ENCODE assay signal across 21 cellular contexts in genomic region chr16:84652565-84652964, GRCh38. TPM values are rescaled to one million over a fixed set of nuclear protein-coding genes. Genes with fewer than 3 reads are reported as not detected.
DNase-seq lines count a peak whose midpoint lies in the region; ATAC-seq and TF ChIP-seq lines count a peak whose summit lies in the region.
"Had no signal": no experiment of that assay in that cellular context is flagged by ENCODE, and none has a peak within 500 bp of the region (broad histone marks: within the 10 kb centered on the region; RNA-seq: fewer than 3 reads in every experiment).

No MANE protein-coding gene starts in this region.

- H3K36me3 ChIP-seq in CD4-positive, alpha-beta memory T cell (ENCODE audit: insufficient read depth, low read length), result peaks cover 26% of the 10 kb centered on the region
- peaks cover 0 to 67% of the 10 kb centered on the region in 2 donors for H3K36me3 ChIP-seq in gastroesophageal sphincter

- DNase-seq in activated CD8-positive, alpha-beta memory T cell treated with anti-CD3 and anti-CD28 coated beads, Interleukin-2, amount 10 ng/mL, durations not matched to agents 7 days and 5 days, result peak; percentile 55
- no peak for DNase-seq in activated CD8-positive, alpha-beta memory T cell treated with anti-CD3 and anti-CD28 coated beads for 24 hours
- peak; percentile 59 to 70 (median 62) for DNase-seq in CD4-positive, alpha-beta memory T cell
- DNase-seq in T-helper 2 cell (peak in 3 of 5 experiments; percentile 20 to 84 (median 21)), NCI-H2029 treated with DMSO at 0.1 percent for 48 hours (lab: John Stamatoyannopoulos, UW) (no peak)
- peak; percentile 60 for DNase-seq in central memory CD4-positive, alpha-beta T cell
- DNase-seq: ACHN; DMS153; left lung; NCI-H1417; NCI-H2171 treated with DMSO at 0.1 percent for 48 hours; NCI-H526 treated with DMSO at 0.1 percent for 48 hours; Right ventricle myocardium superior; stimulated activated CD4-positive, alpha-beta T cell treated with anti-CD3 and anti-CD28 coated beads, Interleukin-1b, Interleukin-23, amount 100 ng/mL, for 48 hours had no signal

- WGBS in gastroesophageal sphincter (ENCODE audit: low coverage in 1 of 2), 2 donors, result 92% methylated on average over 5 to 6 of the region's 7 CpGs

- no peak overlapping the region for H3K27ac Mint-ChIP-seq in activated CD8-positive, alpha-beta memory T cell treated with anti-CD3 and anti-CD28 coated beads, Interleukin-2, amount 10 ng/mL, durations not matched to agents 7 days and 5 days
- H3K27ac Mint-ChIP-seq in CD4-positive, alpha-beta memory T cell, result peak overlapping the region; percentile 44 to 91 (median 81)
- H3K27ac Mint-ChIP-seq: WTC11 had no signal

- CTCF ChIA-PET in activated CD8-positive, alpha-beta memory T cell treated with anti-CD3 and anti-CD28 coated beads, Interleukin-2, amount 10 ng/mL, durations not matched to agents 7 days and 5 days (lab: Charles Lee), result interaction anchor here (0.7 to 1.6 kb wide), 5 partner anchors 10 to 159 kb away, joined by 3 to 5 read pairs (median 3); no protein-coding TSS in a partner anchor
- CTCF ChIA-PET in CD4-positive, alpha-beta memory T cell (lab: Charles Lee; ENCODE audit: partially characterized antibody), result interaction anchor here (3.2 kb wide), 1 partner anchor 20 kb away, joined by 18 read pairs; no protein-coding TSS in a partner anchor

- H3K36me3 Mint-ChIP-seq in activated CD8-positive, alpha-beta memory T cell treated with anti-CD3 and anti-CD28 coated beads, Interleukin-2, amount 10 ng/mL, durations not matched to agents 7 days and 5 days, result peaks cover 38% of the 10 kb centered on the region
- H3K36me3 Mint-ChIP-seq in CD4-positive, alpha-beta memory T cell, result peaks cover 37 to 54% of the 10 kb centered on the region in 2 donors

- peaks cover 2% of the 10 kb centered on the region for H3K27me3 Mint-ChIP-seq in activated CD8-positive, alpha-beta memory T cell treated with anti-CD3 and anti-CD28 coated beads, Interleukin-2, amount 10 ng/mL, durations not matched to agents 7 days and 5 days
- H3K27me3 Mint-ChIP-seq in CD4-positive, alpha-beta memory T cell, result no peaks in the 10 kb centered on the region

- H3K27me3 ChIP-seq in CD4-positive, alpha-beta memory T cell (ENCODE audit: insufficient read depth, low read length), result no peaks in the 10 kb centered on the region
- H3K27me3 ChIP-seq in gastroesophageal sphincter, result no peaks in the 10 kb centered on the region
- H3K27me3 ChIP-seq: left lung, suprapubic skin had no signal

- peak overlapping the region; percentile 31 for H3K27ac ChIP-seq in CD4-positive, alpha-beta memory T cell (ENCODE audit: low read depth, low read length)
- H3K27ac ChIP-seq in gastroesophageal sphincter, result no peak overlapping the region
- H3K27ac ChIP-seq: C4-2B, left lung, prostate gland, suprapubic skin had no signal

- no peak for TF ChIP-seq POLR2A in GM18505 (IDR thresholded peaks at IDR 0.05; ENCODE audit: borderline replicate concordance, extremely low read depth, insufficient read depth, insufficient read length)
- TF ChIP-seq POLR2A in gastroesophageal sphincter (IDR thresholded peaks at IDR 0.05), result no peak

- no peak for TF ChIP-seq CTCF in gastroesophageal sphincter (IDR thresholded peaks at IDR 0.05)

- no peaks in the 10 kb centered on the region for H3K9me3 ChIP-seq in CD4-positive, alpha-beta memory T cell (ENCODE audit: control insufficient read depth in 1 of 2, low read length in 2 of 2)
- no peaks in the 10 kb centered on the region for H3K9me3 ChIP-seq in gastroesophageal sphincter
- H3K9me3 ChIP-seq: HAP-1, left lung, prostate gland, suprapubic skin had no signal

- ATAC-seq in activated CD8-positive, alpha-beta memory T cell treated with anti-CD3 and anti-CD28 coated beads, Interleukin-2, amount 10 ng/mL, durations not matched to agents 7 days and 5 days, result no peak
- ATAC-seq in GM18505 (IDR thresholded peaks at IDR 0.05; ENCODE audit: unreplicated experiment) (no peak), gastroesophageal sphincter (no peak)
- ATAC-seq: left lung, WTC11 had no signal

- no peak overlapping the region for H3K4me3 Mint-ChIP-seq in activated CD8-positive, alpha-beta memory T cell treated with anti-CD3 and anti-CD28 coated beads, Interleukin-2, amount 10 ng/mL, durations not matched to agents 7 days and 5 days
- peak overlapping the region; percentile 4 to 76 (median 58) for H3K4me3 Mint-ChIP-seq in CD4-positive, alpha-beta memory T cell
- H3K4me3 Mint-ChIP-seq: WTC11 had no signal

- H3K4me1 ChIP-seq in CD4-positive, alpha-beta memory T cell (ENCODE audit: insufficient read depth, low read length), result peaks cover 84% of the 10 kb centered on the region
- H3K4me1 ChIP-seq in gastroesophageal sphincter, result peaks cover 0 to 25% (median 6%) of the 10 kb centered on the region in 3 donors
- H3K4me1 ChIP-seq: prostate gland had no signal

- H3K9me3 Mint-ChIP-seq in activated CD8-positive, alpha-beta memory T cell treated with anti-CD3 and anti-CD28 coated beads, Interleukin-2, amount 10 ng/mL, durations not matched to agents 7 days and 5 days (ENCODE audit: low read depth), result no peaks in the 10 kb centered on the region
- H3K9me3 Mint-ChIP-seq in CD4-positive, alpha-beta memory T cell, result no peaks in the 10 kb centered on the region
- H3K9me3 Mint-ChIP-seq: WTC11 had no signal

- no peak for TF ChIP-seq EP300 in gastroesophageal sphincter (IDR thresholded peaks at IDR 0.05)

- intact Hi-C loops in CD4-positive, alpha-beta memory T cell (cut with micrococcal nuclease), result loop anchor here (5.0 kb wide), 1 partner anchor 35 kb away; the partner anchor contains the start of gene COTL1

- POLR2A ChIA-PET in CD4-positive, alpha-beta memory T cell (lab: Charles Lee; ENCODE audit: partially characterized antibody), result interaction anchor here (2.1 kb wide), 1 partner anchor 11 kb away, joined by 7 read pairs; no protein-coding TSS in a partner anchor

- H3K4me3 ChIP-seq in CD4-positive, alpha-beta memory T cell (ENCODE audit: low read length in 2 of 2), result no peak overlapping the region
- no peak overlapping the region for H3K4me3 ChIP-seq in gastroesophageal sphincter
- H3K4me3 ChIP-seq: HAP-1, left lung, prostate gland, suprapubic skin had no signal

- peaks cover 58% of the 10 kb centered on the region for H3K4me1 Mint-ChIP-seq in activated CD8-positive, alpha-beta memory T cell treated with anti-CD3 and anti-CD28 coated beads, Interleukin-2, amount 10 ng/mL, durations not matched to agents 7 days and 5 days
- H3K4me1 Mint-ChIP-seq in CD4-positive, alpha-beta memory T cell, result peaks cover 43 to 89% (median 67%) of the 10 kb centered on the region in 4 donors

RNA-seq across cellular contexts. Expression of gene KLHL36, which starts 4.3 kb away (rescaled TPM):
- 10 to 100 TPM; 38.5 to 44.9 TPM for total RNA-seq in activated CD8-positive, alpha-beta memory T cell treated with anti-CD3 and anti-CD28 coated beads, Interleukin-2, amount 10 ng/mL, durations not matched to agents 7 days and 5 days
- 100 to 1,000 TPM; 131 to 149 TPM for total RNA-seq in CD4-positive, alpha-beta memory T cell
- 10 to 100 TPM; 28.2 to 43.0 TPM for polyA plus RNA-seq in CD4-positive, alpha-beta memory T cell
- 100 to 1,000 TPM in 1 of 4 donors, 10 to 100 TPM in 3; 70.5 to 114 (median 80.5) TPM for total RNA-seq in gastroesophageal sphincter

RNA-seq across cellular contexts. Expression of gene COTL1, which starts 34.7 kb away (rescaled TPM):
- total RNA-seq in activated CD8-positive, alpha-beta memory T cell treated with anti-CD3 and anti-CD28 coated beads, Interleukin-2, amount 10 ng/mL, durations not matched to agents 7 days and 5 days, result 1,000 to 10,000 TPM; 1,052 to 1,190 TPM
- 100 to 1,000 TPM; 181 to 186 TPM for total RNA-seq in CD4-positive, alpha-beta memory T cell
- 100 to 1,000 TPM; 589 to 683 TPM for polyA plus RNA-seq in CD4-positive, alpha-beta memory T cell
- total RNA-seq in gastroesophageal sphincter, result 10 to 100 TPM; 13.1 to 46.2 (median 37.3) TPM

RNA-seq across cellular contexts. Expression of gene USP10, which starts 47.2 kb away (rescaled TPM):
- total RNA-seq in activated CD8-positive, alpha-beta memory T cell treated with anti-CD3 and anti-CD28 coated beads, Interleukin-2, amount 10 ng/mL, durations not matched to agents 7 days and 5 days, result 100 to 1,000 TPM in 1 of 2 experiments, 10 to 100 TPM in 1; 90.9 to 117 TPM
- 10 to 100 TPM; 89.0 to 93.2 TPM for total RNA-seq in CD4-positive, alpha-beta memory T cell
- 100 to 1,000 TPM; 269 to 419 TPM for polyA plus RNA-seq in CD4-positive, alpha-beta memory T cell
- total RNA-seq in gastroesophageal sphincter, result 10 to 100 TPM; 49.1 to 70.2 (median 60.0) TPM

Comparison
In these comparisons a context has a peak if more than half of its experiments do, and no peak if none do; other contexts are left out.
1. DNase-seq: peak in activated CD8-positive, alpha-beta memory T cell treated with anti-CD3 and anti-CD28 coated beads, Interleukin-2, amount 10 ng/mL, durations not matched to agents 7 days and 5 days (single experiment), CD4-positive, alpha-beta memory T cell (5 of 5), T-helper 2 cell (3 of 5) and central memory CD4-positive, alpha-beta T cell (single experiment); none in activated CD8-positive, alpha-beta memory T cell treated with anti-CD3 and anti-CD28 coated beads for 24 hours (single experiment) and NCI-H2029 treated with DMSO at 0.1 percent for 48 hours (single experiment).
2. RNA of gene COTL1, which starts 34.7 kb away (total RNA-seq): 1,052 to 1,190 TPM in activated CD8-positive, alpha-beta memory T cell treated with anti-CD3 and anti-CD28 coated beads, Interleukin-2, amount 10 ng/mL, durations not matched to agents 7 days and 5 days; 181 to 186 TPM in CD4-positive, alpha-beta memory T cell and 13.1 to 46.2 TPM in gastroesophageal sphincter; every median in the first group is over 4 times any median in the second.